1 cellular context compared by ENCODE assay signal in the genomic region with DNA sequence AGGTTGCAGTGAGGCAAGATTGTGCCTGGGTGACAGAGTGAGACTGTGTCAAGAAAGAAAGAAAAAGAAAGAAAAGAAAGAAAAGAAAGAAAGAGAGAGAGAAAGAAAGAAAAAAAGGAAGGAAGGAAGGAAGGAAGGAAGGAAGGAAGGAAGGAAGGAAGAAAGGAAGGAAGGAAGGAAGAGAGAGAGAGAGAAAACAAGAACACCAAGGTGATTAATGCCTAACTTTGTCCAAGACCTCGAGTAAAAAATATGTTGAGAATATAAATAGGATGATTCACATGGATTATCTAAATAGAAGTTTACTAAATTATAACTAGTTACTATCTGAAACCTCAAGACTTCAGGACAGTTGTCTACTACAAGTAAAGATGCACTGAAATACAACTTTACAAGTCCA.
TF ChIP-seq lines count a peak whose summit lies in the region.

No MANE protein-coding gene starts in this region.

TF ChIP-seq in K562, 482 proteins besides CTCF, POLR2A, EP300 and RAD21:
- TF ChIP-seq, protein P1, sequence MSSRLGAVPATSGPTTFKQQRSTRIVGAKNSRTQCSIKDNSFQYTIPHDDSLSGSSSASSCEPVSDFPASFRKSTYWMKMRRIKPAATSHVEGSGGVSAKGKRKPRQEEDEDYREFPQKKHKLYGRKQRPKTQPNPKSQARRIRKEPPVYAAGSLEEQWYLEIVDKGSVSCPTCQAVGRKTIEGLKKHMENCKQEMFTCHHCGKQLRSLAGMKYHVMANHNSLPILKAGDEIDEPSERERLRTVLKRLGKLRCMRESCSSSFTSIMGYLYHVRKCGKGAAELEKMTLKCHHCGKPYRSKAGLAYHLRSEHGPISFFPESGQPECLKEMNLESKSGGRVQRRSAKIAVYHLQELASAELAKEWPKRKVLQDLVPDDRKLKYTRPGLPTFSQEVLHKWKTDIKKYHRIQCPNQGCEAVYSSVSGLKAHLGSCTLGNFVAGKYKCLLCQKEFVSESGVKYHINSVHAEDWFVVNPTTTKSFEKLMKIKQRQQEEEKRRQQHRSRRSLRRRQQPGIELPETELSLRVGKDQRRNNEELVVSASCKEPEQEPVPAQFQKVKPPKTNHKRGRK (tag; IDR thresholded peaks at IDR 0.05) = peak; percentile 67
- TF ChIP-seq NFATC3 (IDR thresholded peaks at IDR 0.05) (no peak), SMARCB1 (IDR thresholded peaks at IDR 0.05; ENCODE audit: insufficient read length, low read depth) (no peak), CCAR2 (IDR thresholded peaks at IDR 0.05; ENCODE audit: low read depth, low read length) (no peak), POLR2H (tag; IDR thresholded peaks at IDR 0.05; ENCODE audit: low read depth) (no peak), PTTG1 (tag; IDR thresholded peaks at IDR 0.05; ENCODE audit: low read depth) (no peak), TAF9B (IDR thresholded peaks at IDR 0.05; ENCODE audit: partially characterized antibody) (no peak)
TF ChIP-seq in K562: peak in this region for 1.
